ENCODE assay signal across 8 cellular contexts in the genomic region with DNA sequence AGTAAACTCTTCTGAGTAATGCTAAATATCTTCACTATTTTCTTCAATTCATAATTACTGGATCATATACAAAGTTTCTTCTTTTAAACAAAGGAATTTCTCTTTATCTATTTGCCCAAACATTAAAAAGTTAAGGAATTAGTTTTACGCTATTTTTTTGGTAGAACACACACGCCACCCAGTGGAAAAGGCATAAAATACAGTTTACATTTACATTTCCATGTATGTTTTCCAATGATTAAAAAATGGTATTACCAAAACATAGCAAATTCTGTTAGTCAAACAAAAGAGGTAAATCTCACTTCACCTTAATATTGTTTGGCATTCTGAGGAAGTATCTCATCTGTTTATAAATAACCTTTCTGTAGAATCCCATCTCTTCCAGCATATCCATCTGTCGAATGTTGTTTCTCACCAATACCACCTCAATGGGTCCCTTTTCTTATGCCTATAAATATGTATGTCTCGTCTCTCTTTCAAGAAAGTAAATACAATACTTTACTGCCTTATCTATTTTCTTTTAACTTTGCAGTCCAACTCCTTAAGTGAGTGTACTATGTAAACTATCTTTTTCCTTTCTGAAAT. TPM values are rescaled to one million over a fixed set of nuclear protein-coding genes. Genes with fewer than 3 reads are reported as not detected.
DNase-seq lines count a peak whose midpoint lies in the region; ATAC-seq, FAIRE-seq and TF ChIP-seq lines count a peak whose summit lies in the region.

No MANE protein-coding gene starts in this region.

- TF ChIP-seq CTCF in heart left ventricle (IDR thresholded peaks at IDR 0.05), result peak; percentile 59 to 85 (median 74)
- TF ChIP-seq CTCF in astrocyte (IDR thresholded peaks at IDR 0.05; ENCODE audit: insufficient read depth, low read depth, low read length), result peak; percentile 60

- H3K36me3 ChIP-seq in heart left ventricle (no peaks in the 10 kb centered on the region), astrocyte (ENCODE audit: insufficient read depth, low read length) (no peaks in the 10 kb centered on the region)

- no peaks in the 10 kb centered on the region for H3K36me3 Mint-ChIP-seq in astrocyte (ENCODE audit: low read depth, unreplicated experiment)

- H3K79me2 ChIP-seq in astrocyte (ENCODE audit: insufficient read depth, low read length), result no peaks in the 10 kb centered on the region

- H3K9me3 ChIP-seq in heart left ventricle (no peaks in the 10 kb centered on the region), right cardiac atrium (ENCODE audit: control insufficient read depth, low read length) (no peaks in the 10 kb centered on the region), astrocyte (ENCODE audit: insufficient read depth, low read depth, low read length) (no peaks in the 10 kb centered on the region)

- no peak for ATAC-seq in heart left ventricle
- ATAC-seq in right cardiac atrium, result no peak
- ATAC-seq in HG02642 (IDR thresholded peaks at IDR 0.05; ENCODE audit: poor library complexity, unreplicated experiment), result no peak
- ATAC-seq in Right ventricle myocardium superior (ENCODE audit: poor library complexity), result no peak

- intact Hi-C loops in heart left ventricle (cut with DNase I), result loop anchor here (2.0 to 10.0 kb wide), 9 partner anchors 71 to 583 kb away; partner anchors contain the start of genes MARS2 (in 9 of the 10), HSPE1 (in 2 of the 10) and HSPD1 (in 1 of the 10)
- intact Hi-C loops in right cardiac atrium (cut with DNase I), result no loop called here
- intact Hi-C loops in Right ventricle myocardium superior (cut with DNase I), result loop anchor here (10.0 kb wide), 1 partner anchor 73 kb away; the partner anchor contains the start of gene MARS2

- no peaks in the 10 kb centered on the region for H4K20me1 ChIP-seq in astrocyte (ENCODE audit: insufficient read depth, low read length)

- no peak overlapping the region for H3K27ac Mint-ChIP-seq in astrocyte (ENCODE audit: unreplicated experiment)

- no peak for TF ChIP-seq POLR2A in heart left ventricle (IDR thresholded peaks at IDR 0.05)

- no peaks in the 10 kb centered on the region for H3K4me1 Mint-ChIP-seq in astrocyte (ENCODE audit: low read depth, unreplicated experiment)

- no peak overlapping the region for H3K4me2 ChIP-seq in astrocyte (ENCODE audit: low read length)

- DNase-seq in heart left ventricle (no peak), right cardiac atrium (no peak), LoVo (ENCODE audit: low spot score) (peak; percentile 32), astrocyte (ENCODE audit: low read depth) (peak; percentile 16), kidney tubule cell (ENCODE audit: low spot score) (peak; percentile 49), UCSD-AML1 (lab: John Stamatoyannopoulos, UW; ENCODE audit: unreplicated experiment) (no peak), Right ventricle myocardium superior (no peak)

- H3K27me3 Mint-ChIP-seq in astrocyte (ENCODE audit: low read depth, unreplicated experiment), result no peaks in the 10 kb centered on the region

- no peak overlapping the region for H2AFZ ChIP-seq in astrocyte (ENCODE audit: low read depth, low read length)

- WGBS in heart left ventricle, 4 donors, result 26 to 28% (median 26%) methylated on average over 4 of the region's 4 CpGs
- WGBS in right cardiac atrium, result 25% methylated on average over 4 of the region's 4 CpGs

- H3K4me3 Mint-ChIP-seq in astrocyte (ENCODE audit: unreplicated experiment), result no peak overlapping the region

- H3K9ac ChIP-seq in astrocyte (ENCODE audit: low read length), result no peak overlapping the region

- H3K4me1 ChIP-seq in heart left ventricle (no peaks in the 10 kb centered on the region), right cardiac atrium (ENCODE audit: control insufficient read depth, insufficient read depth, low read length) (no peaks in the 10 kb centered on the region), astrocyte (ENCODE audit: insufficient read depth, low read length) (no peaks in the 10 kb centered on the region)

- H3K27me3 ChIP-seq in heart left ventricle, result no peaks in the 10 kb centered on the region
- no peaks in the 10 kb centered on the region for H3K27me3 ChIP-seq in right cardiac atrium (ENCODE audit: control insufficient read depth, insufficient read depth)
- peaks cover 2% of the 10 kb centered on the region for H3K27me3 ChIP-seq in astrocyte (ENCODE audit: insufficient read depth, low read length)

- H3K9me3 Mint-ChIP-seq in astrocyte (ENCODE audit: unreplicated experiment), result no peaks in the 10 kb centered on the region

- peak; percentile 55 for FAIRE-seq in astrocyte (lab: Jason Lieb, UNC)

- H3K4me3 ChIP-seq in heart left ventricle (no peak overlapping the region), right cardiac atrium (ENCODE audit: low read length) (no peak overlapping the region), astrocyte (ENCODE audit: insufficient read depth, low read depth, low read length) (no peak overlapping the region)

- H3K27ac ChIP-seq in heart left ventricle (no peak overlapping the region), right cardiac atrium (ENCODE audit: low read length) (no peak overlapping the region), astrocyte (ENCODE audit: low read depth, low read length) (no peak overlapping the region)

RNA-seq across cellular contexts. Expression of gene BOLL, which starts 7.2 kb away (rescaled TPM):
- total RNA-seq in heart left ventricle, result under 1 TPM in 2 of 9 donors, not detected in 7; 0.12 to 0.21 TPM
- polyA plus RNA-seq in heart left ventricle, result under 1 TPM in 1 of 2 donors, not detected in 1; 0.08 TPM
- total RNA-seq in right cardiac atrium, result not detected
- polyA plus RNA-seq in right cardiac atrium, result 0.11 TPM
- total RNA-seq in astrocyte, result not detected in 2 replicates
- total RNA-seq in Right ventricle myocardium superior, result not detected

RNA-seq across cellular contexts. Expression of gene PLCL1, which starts 26.5 kb away (rescaled TPM):
- total RNA-seq in heart left ventricle (100 to 1,000 TPM in 3 of 9 donors, 10 to 100 TPM in 6; 65.9 to 126 (median 97.6) TPM), right cardiac atrium (10 to 100 TPM; 37.8 to 70.1 (median 52.7) TPM), astrocyte (0.84 and 1.6 TPM in 2 replicates), Right ventricle myocardium superior (93.3 TPM)
- polyA plus RNA-seq in heart left ventricle (10 to 100 TPM; 22.0 to 33.3 TPM), right cardiac atrium (19.5 TPM)

Comparison
In these comparisons a context has a peak if more than half of its experiments do, and no peak if none do; other contexts are left out.
1. intact Hi-C loops: an anchor here in heart left ventricle (2.0 to 10.0 kb wide) and Right ventricle myocardium superior (10.0 kb wide); none called in right cardiac atrium.
2. DNase-seq: peak in LoVo (single experiment), astrocyte (single experiment) and kidney tubule cell (single experiment); none in heart left ventricle (0 of 5), right cardiac atrium (0 of 3), UCSD-AML1 (single experiment) and Right ventricle myocardium superior (single experiment).
3. RNA of gene PLCL1, which starts 26.5 kb away (total RNA-seq): 65.9 to 126 TPM in heart left ventricle, 93.3 TPM in Right ventricle myocardium superior (single experiment) and 37.8 to 70.1 TPM in right cardiac atrium; 0.84 to 1.6 TPM in astrocyte; every median in the first group is over 10 times any median in the second.